Comparison of ENCODE assay signal across 10 cellular contexts in genomic region chr10:46440943-46441342, GRCh38. TPM values are rescaled to one million over a fixed set of nuclear protein-coding genes. Genes with fewer than 3 reads are reported as not detected.
DNase-seq lines count a peak whose midpoint lies in the region; ATAC-seq, FAIRE-seq and TF ChIP-seq lines count a peak whose summit lies in the region.
"Not testable (repeated sequence)": the region's sequence is repeated elsewhere in the genome, so short reads cannot be mapped to it uniquely, and the experiment has no call there.
"Had no signal": no experiment of that assay in that cellular context is flagged by ENCODE, and none has a peak within 500 bp of the region (broad histone marks: within the 10 kb centered on the region; RNA-seq: fewer than 3 reads in every experiment).

No MANE protein-coding gene starts in this region.

- POLR2A ChIA-PET in K562 (lab: Yijun Ruan, JAX) = not testable (repeated sequence)

- WGBS in K562 (ENCODE audit: insufficient coverage, low coverage, missing lambda C conversion rate) = 0% methylated on average over 1 of the region's 4 CpGs
- WGBS in sigmoid colon, 2 donors = no CpG with 5 or more reads among the region's 4 CpGs

- H4K20me1 ChIP-seq in DND-41 (ENCODE audit: insufficient read depth, low read length); K562 (replicated peaks; ENCODE audit: control insufficient read depth, insufficient read depth, low read length): not testable (repeated sequence)

- ATAC-seq in DND-41 (ENCODE audit: insufficient read depth, low read depth) = not testable (repeated sequence)
- ATAC-seq in K562 = peak; percentile 67
- ATAC-seq in Right ventricle myocardium superior (ENCODE audit: poor library complexity) = peak; percentile 59
- ATAC-seq in left ventricle myocardium superior = peak; percentile 47
- ATAC-seq in mucosa of descending colon = peak; percentile 69
- ATAC-seq in upper lobe of right lung = peak; percentile 40

- not testable (repeated sequence) for H3K9me1 ChIP-seq in K562 (ENCODE audit: control insufficient read depth, insufficient read depth, low read length)

- not testable (repeated sequence) for H3K4me1 ChIP-seq in DND-41 (ENCODE audit: insufficient read depth, low read length); K562 (replicated peaks in 1 of 2; ENCODE audit: control insufficient read depth in 2 of 2, insufficient read depth in 2 of 2, low read length in 2 of 2); mucosa of descending colon (ENCODE audit: low read depth); upper lobe of right lung
- H3K4me1 ChIP-seq in sigmoid colon = peaks cover 0 to 21% (median 15%) of the 10 kb centered on the region in 4 donors

- TF ChIP-seq EP300 in K562 (IDR thresholded peaks at IDR 0.05; ENCODE audit: low read length); sigmoid colon (IDR thresholded peaks at IDR 0.05): not testable (repeated sequence)

- not testable (repeated sequence) for H3K36me3 ChIP-seq in DND-41 (ENCODE audit: insufficient read depth, low read length); K562 (ENCODE audit: control insufficient read depth, insufficient read depth, low read length); mucosa of descending colon (ENCODE audit: low read depth); sigmoid colon; upper lobe of right lung

- DNase-seq in DND-41 (peak; percentile 10), Right ventricle myocardium superior (peak; percentile 49), left ventricle myocardium superior (peak; percentile 46), mucosa of descending colon (peak; percentile 58 to 82 (median 67)), sigmoid colon (peak; percentile 85)
- DNase-seq in K562 (ENCODE audit: extremely low read depth in 1 of 4, low spot score in 3 of 4); upper lobe of right lung: not testable (repeated sequence)

- not testable (repeated sequence) for H3K4me2 ChIP-seq in DND-41 (ENCODE audit: insufficient read depth, low read length); K562 (ENCODE audit: insufficient read depth, low read length)

- TF ChIP-seq CTCF in DND-41 (IDR thresholded peaks at IDR 0.05; ENCODE audit: borderline replicate concordance, extremely low read depth, low read length, poor library complexity, severe bottlenecking); K562 (IDR thresholded peaks at IDR 0.05 in 2 of 3, conservative IDR thresholded peaks at IDR 0.05 in 1 of 3; ENCODE audit: insufficient read depth in 2 of 3, low read depth in 1 of 3, low read length in 3 of 3); mucosa of descending colon (IDR thresholded peaks at IDR 0.05); sigmoid colon (IDR thresholded peaks at IDR 0.05); upper lobe of right lung (IDR thresholded peaks at IDR 0.05): not testable (repeated sequence)

- intact Hi-C loops in K562 (cut with micrococcal nuclease); Right ventricle myocardium superior (cut with DNase I); left ventricle myocardium superior (cut with micrococcal nuclease); mucosa of descending colon (cut with DNase I, micrococcal nuclease); sigmoid colon (cut with DNase I); upper lobe of right lung (cut with DNase I): not testable (repeated sequence)

- TF ChIP-seq POLR2A in K562 (conservative IDR thresholded peaks at IDR 0.05); sigmoid colon (IDR thresholded peaks at IDR 0.05): not testable (repeated sequence)

- H3K79me2 ChIP-seq in DND-41 (ENCODE audit: insufficient read depth, low read length); K562 (ENCODE audit: control insufficient read depth, insufficient read depth, low read length): not testable (repeated sequence)

- not testable (repeated sequence) for TF ChIP-seq RAD21 in K562 (CRISPR knock-in tag; conservative IDR thresholded peaks at IDR 0.05 in 1 of 2, IDR thresholded peaks at IDR 0.05 in 1 of 2)

- CTCF ChIA-PET in K562 (lab: Yijun Ruan, JAX; ENCODE audit: low intra/inter-chr PET ratio) = not testable (repeated sequence)

- FAIRE-seq in K562 (lab: Jason Lieb, UNC) = not testable (repeated sequence)

- H3K9ac ChIP-seq in DND-41 (ENCODE audit: low read depth, low read length); K562 (ENCODE audit: insufficient read depth in 1 of 2, low read depth in 2 of 2, low read length in 2 of 2): not testable (repeated sequence)

- H3K27ac ChIP-seq in DND-41 (ENCODE audit: low read length); K562 (ENCODE audit: extremely low read depth, low read depth, low read length); upper lobe of right lung: not testable (repeated sequence)
- peak overlapping the region in 1 of 4 donors; percentile 81 for H3K27ac ChIP-seq in sigmoid colon

- not testable (repeated sequence) for BruUV-seq in K562 (replicated peaks; lab: Mats Ljungman, UMichigan)

- H3K27me3 ChIP-seq in DND-41 (ENCODE audit: insufficient read depth, low read length, poor library complexity); K562 (ENCODE audit: control insufficient read depth in 2 of 2, insufficient read depth in 2 of 2, low read length in 2 of 2); sigmoid colon; upper lobe of right lung: not testable (repeated sequence)

- not testable (repeated sequence) for H2AFZ ChIP-seq in DND-41 (ENCODE audit: low read depth, low read length); K562 (ENCODE audit: low read depth, low read length)

- not testable (repeated sequence) for H3K4me3 ChIP-seq in DND-41 (ENCODE audit: low read depth in 1 of 2, low read length in 2 of 2); K562; mucosa of descending colon; sigmoid colon; upper lobe of right lung

- in situ Hi-C loops in K562 (cut with MboI) = loop anchor here (5.0 kb wide), 1 partner anchor 1501 kb away; no protein-coding TSS in a partner anchor

- not testable (repeated sequence) for H3K9me3 ChIP-seq in DND-41 (ENCODE audit: insufficient read depth, low read length, severe bottlenecking); K562 (replicated peaks; ENCODE audit: control insufficient read depth, insufficient read depth, low read depth, low read length); mucosa of descending colon; sigmoid colon; upper lobe of right lung

RNA-seq across cellular contexts. Expression of gene NPY4R, which starts 24.8 kb away (rescaled TPM):
- total RNA-seq in K562 (2011; cell fraction: chromatin; rRNA removed; ENCODE audit: low replicate concordance) = not detected in 2 replicates
- not detected in 2 replicates for total RNA-seq in K562 (2011; cell fraction: nucleolus; rRNA removed)
- total RNA-seq in K562 (2011; cell fraction: nucleoplasm; rRNA removed) = not detected in 2 replicates
- not detected in 2 replicates for total RNA-seq in K562 (2014; rRNA removed)
- total RNA-seq in K562 (2014; rRNA removed; fragmentation: Illumina TruSeq; extraction: Trizol) = not detected in 2 replicates
- total RNA-seq in K562 (2015; rRNA removed; fragmentation: Illumina TruSeq; extraction: Trizol) = not detected in 2 replicates
- total RNA-seq in K562 (2021) = not detected in 2 replicates
- polyA plus RNA-seq in K562 (2011; rRNA removed) = not detected in 2 replicates
- polyA plus RNA-seq in K562 (2011; cell fraction: cytosol; rRNA removed) = not detected in 2 replicates
- polyA plus RNA-seq in K562 (2011; cell fraction: nucleus; rRNA removed) = not detected in 2 replicates
- polyA plus RNA-seq in K562 (2012) = not detected in 2 replicates
- polyA plus RNA-seq in K562 (2014; fragmentation: Illumina TruSeq; extraction: Trizol) = not detected in 2 replicates
- not detected for polyA plus RNA-seq in K562 (2014; fragmentation: Nextera tagmentation; extraction: Ambion mirVana)
- polyA plus RNA-seq in K562 (2014; rRNA removed) = not detected in 2 replicates
- polyA minus RNA-seq in K562 (2011; rRNA and poly(A)+ RNA removed) = not detected in 2 replicates
- polyA minus RNA-seq in K562 (2011; cell fraction: cytosol; rRNA and poly(A)+ RNA removed) = not detected in 2 replicates
- not detected in 2 replicates for polyA minus RNA-seq in K562 (2011; cell fraction: nucleus; rRNA and poly(A)+ RNA removed)
- total RNA-seq in Right ventricle myocardium superior = not detected
- not detected for total RNA-seq in left ventricle myocardium superior
- total RNA-seq in mucosa of descending colon = 10 to 100 TPM; 11.2 to 25.3 (median 18.9) TPM
- 1 to 10 TPM; 1.5 to 6.6 (median 4.1) TPM for total RNA-seq in sigmoid colon
- 1 to 10 TPM in 2 of 3 donors, under 1 TPM in 1; 0.46 to 3.1 (median 2.4) TPM for polyA plus RNA-seq in sigmoid colon
- not detected for total RNA-seq in upper lobe of right lung
- total RNA-seq: CD8-positive, alpha-beta T cell; H9 had no signal
- polyA plus RNA-seq: CD14-positive monocyte had no signal
